ENCODE assay signal across 11 cellular contexts in genomic region chr11:2771758-2772466, GRCh38.
DNase-seq lines count a peak whose midpoint lies in the region; ATAC-seq and TF ChIP-seq lines count a peak whose summit lies in the region.
"Had no signal": no experiment of that assay in that cellular context is flagged by ENCODE, and none has a peak within 500 bp of the region (broad histone marks: within the 10 kb centered on the region; RNA-seq: fewer than 3 reads in every experiment).

No MANE protein-coding gene starts in this region.

- no peaks in the 10 kb centered on the region for H3K9me3 ChIP-seq in BE2C

- no peak overlapping the region for H3K4me3 Mint-ChIP-seq in GM23338
- H3K4me3 Mint-ChIP-seq: activated naive CD4-positive, alpha-beta T cell treated with anti-CD3 and anti-CD28 coated beads, Interleukin-2, amount 50 U/mL, for 24 hours had no signal

- H3K4me2 ChIP-seq in GM23338 = no peak overlapping the region

- H3K4me3 ChIP-seq in GM23338 (no peak overlapping the region), BE2C (ENCODE audit: low read depth, low read length) (no peak overlapping the region)
- H3K4me3 ChIP-seq: skin epidermis had no signal

- ATAC-seq in GM23338 (peak; percentile 57), GM19023 (IDR thresholded peaks at IDR 0.05; ENCODE audit: unreplicated experiment) (no peak)

- H3K4me1 ChIP-seq in GM23338 (ENCODE audit: insufficient read depth) (no peaks in the 10 kb centered on the region), BE2C (no peaks in the 10 kb centered on the region)

- H3K9me2 ChIP-seq in GM23338 (ENCODE audit: insufficient read depth) = no peaks in the 10 kb centered on the region

- H3K36me3 Mint-ChIP-seq in GM23338 (ENCODE audit: low read depth) = no peaks in the 10 kb centered on the region; the same call in 2 of the 3 replicates

- no peaks in the 10 kb centered on the region for H3K79me2 ChIP-seq in GM23338 (replicated peaks; ENCODE audit: insufficient read depth)

- peaks cover 51% of the 10 kb centered on the region for H3K27me3 Mint-ChIP-seq in GM23338 (ENCODE audit: insufficient read depth, low read depth, poor library complexity)
- H3K27me3 Mint-ChIP-seq: activated naive CD4-positive, alpha-beta T cell treated with anti-CD3 and anti-CD28 coated beads, Interleukin-2, amount 50 U/mL, for 24 hours had no signal

- no peaks in the 10 kb centered on the region for H3F3A ChIP-seq in GM23338 (replicated peaks; ENCODE audit: low read depth)

- H3K9me3 Mint-ChIP-seq in GM23338 = no peaks in the 10 kb centered on the region
- H3K9me3 Mint-ChIP-seq: activated naive CD4-positive, alpha-beta T cell treated with anti-CD3 and anti-CD28 coated beads, Interleukin-2, amount 50 U/mL, for 24 hours had no signal

- H4K20me1 ChIP-seq in GM23338 (replicated peaks; ENCODE audit: insufficient read depth) = no peaks in the 10 kb centered on the region

- no peak overlapping the region for H3K27ac ChIP-seq in GM23338 (ENCODE audit: low read depth)
- H3K27ac ChIP-seq: skin epidermis had no signal

- H3K4me1 Mint-ChIP-seq in GM23338 = peaks cover 4% of the 10 kb centered on the region; the same call in 1 of the 3 replicates

- no peak overlapping the region for H3K27ac Mint-ChIP-seq in GM23338
- H3K27ac Mint-ChIP-seq: activated naive CD4-positive, alpha-beta T cell treated with anti-CD3 and anti-CD28 coated beads, Interleukin-2, amount 50 U/mL, for 24 hours had no signal

- DNase-seq in NCI-H1436 (lab: John Stamatoyannopoulos, UW) (peak; percentile 57), NCI-H1436 treated with DMSO at 0.1 percent for 48 hours (lab: John Stamatoyannopoulos, UW) (no peak), GM23338 (ENCODE audit: low spot score) (no peak), mucosa of gallbladder (ENCODE audit: low spot score) (peak; percentile 8), AML-193 (lab: John Stamatoyannopoulos, UW) (no peak), BE2C (no peak)
- peak; percentile 44 for DNase-seq in activated CD8-positive, alpha-beta memory T cell treated with anti-CD3 and anti-CD28 coated beads for 24 hours
- DNase-seq: NCI-H187 treated with DMSO at 0.1 percent for 48 hours had no signal

- H3K36me3 ChIP-seq in GM23338 (ENCODE audit: insufficient read depth) = no peaks in the 10 kb centered on the region
- H3K36me3 ChIP-seq in BE2C = no peaks in the 10 kb centered on the region

- TF ChIP-seq CTCF in GM23338 (conservative IDR thresholded peaks at IDR 0.05; ENCODE audit: low read depth in 2 of 2) (no peak), BE2C (IDR thresholded peaks at IDR 0.05; ENCODE audit: low read depth, low read length) (no peak)

- no peak overlapping the region for H2AFZ ChIP-seq in GM23338

- H3K27me3 ChIP-seq in GM23338 (ENCODE audit: insufficient read depth) = peaks cover 44% of the 10 kb centered on the region
- no peaks in the 10 kb centered on the region for H3K27me3 ChIP-seq in BE2C

TF ChIP-seq in GM23338, 12 proteins besides CTCF, POLR2A, EP300 and RAD21 (continues in another document):
- no peak for TF ChIP-seq ZNF462 (CRISPR knock-in tag; IDR thresholded peaks at IDR 0.05)
- TF ChIP-seq EZH2 (IDR thresholded peaks at IDR 0.05; ENCODE audit: low read depth, unreplicated experiment) = no peak
- no peak for TF ChIP-seq JUNB (IDR thresholded peaks at IDR 0.05; ENCODE audit: unreplicated experiment)
- TF ChIP-seq ETS1 (IDR thresholded peaks at IDR 0.05) = no peak
- TF ChIP-seq POLR2AphosphoS5 (IDR thresholded peaks at IDR 0.05; ENCODE audit: low read depth) = no peak
- no peak for TF ChIP-seq STAT1 (IDR thresholded peaks at IDR 0.05; ENCODE audit: unreplicated experiment)
- TF ChIP-seq ZNF114 (CRISPR knock-in tag; IDR thresholded peaks at IDR 0.05) = no peak
- no peak for TF ChIP-seq ZNF331 (CRISPR knock-in tag; IDR thresholded peaks at IDR 0.05; ENCODE audit: low read depth)
- TF ChIP-seq NANOG (IDR thresholded peaks at IDR 0.05; ENCODE audit: borderline replicate concordance) = no peak

Comparison
In these comparisons a context has a peak if more than half of its experiments do, and no peak if none do; other contexts are left out.
1. DNase-seq: peak in NCI-H1436 (single experiment), activated CD8-positive, alpha-beta memory T cell treated with anti-CD3 and anti-CD28 coated beads for 24 hours (single experiment) and mucosa of gallbladder (single experiment); none in NCI-H1436 treated with DMSO at 0.1 percent for 48 hours (single experiment), GM23338 (single experiment), AML-193 (0 of 2) and BE2C (single experiment).